In the genomic region with DNA sequence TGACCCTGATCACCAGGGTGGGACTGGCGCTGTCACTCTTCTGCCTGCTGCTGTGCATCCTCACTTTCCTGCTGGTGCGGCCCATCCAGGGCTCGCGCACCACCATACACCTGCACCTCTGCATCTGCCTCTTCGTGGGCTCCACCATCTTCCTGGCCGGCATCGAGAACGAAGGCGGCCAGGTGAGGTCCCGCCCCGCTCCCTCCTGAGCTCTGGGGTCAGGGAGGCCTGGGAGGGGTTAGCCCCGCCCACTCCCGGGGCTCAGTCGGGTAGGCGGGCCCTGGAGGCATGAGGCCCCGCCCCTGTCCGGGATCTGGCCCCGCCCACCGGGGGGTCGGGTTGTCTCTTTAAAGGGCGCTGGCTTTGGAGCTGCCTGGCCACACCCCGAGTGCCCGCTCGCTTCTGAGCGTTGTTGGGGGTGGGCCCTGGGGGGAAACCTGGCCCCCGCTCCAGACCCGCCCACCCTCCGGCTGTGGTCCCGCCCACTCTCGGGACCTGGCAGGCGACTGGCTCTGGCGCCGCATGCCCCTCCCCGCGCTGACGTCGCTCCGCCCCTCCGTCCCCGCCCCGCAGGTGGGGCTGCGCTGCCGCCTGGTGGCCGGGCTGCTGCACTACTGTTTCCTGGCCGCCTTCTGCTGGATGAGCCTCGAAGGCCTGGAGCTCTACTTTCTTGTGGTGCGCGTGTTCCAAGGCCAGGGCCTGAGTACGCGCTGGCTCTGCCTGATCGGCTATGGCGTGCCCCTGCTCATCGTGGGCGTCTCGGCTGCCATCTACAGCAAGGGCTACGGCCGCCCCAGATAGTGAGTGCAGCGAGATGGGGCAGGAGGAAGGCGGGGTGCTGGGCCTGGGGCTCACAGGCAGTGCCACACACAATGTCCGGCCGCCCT, we compare ENCODE assay signal across 8 cellular contexts. TPM values are rescaled to one million over a fixed set of nuclear protein-coding genes. Genes with fewer than 3 reads are reported as not detected.
DNase-seq lines count a peak whose midpoint lies in the region; ATAC-seq, FAIRE-seq and TF ChIP-seq lines count a peak whose summit lies in the region.

No MANE protein-coding gene starts in this region.

- H3K4me1 ChIP-seq in Loucy (ENCODE audit: insufficient read depth, low read length, poor library complexity, severe bottlenecking) (no peaks in the 10 kb centered on the region), SK-N-SH (ENCODE audit: control insufficient read depth in 1 of 2, insufficient read depth in 2 of 2, low read depth in 1 of 2, low read length in 1 of 2) (peaks cover 0 to 7% of the 10 kb centered on the region in 2 experiments; a peak in 1 of 4 replicates), pancreas (no peaks in the 10 kb centered on the region), thymus (ENCODE audit: control insufficient read depth, insufficient read depth, low read length) (no peaks in the 10 kb centered on the region)

- POLR2A ChIA-PET in SK-N-SH (lab: Yijun Ruan, JAX): interaction anchor here (0.6 to 1.6 kb wide), 4 partner anchors 9 to 270 kb away, joined by 3 to 5 read pairs (median 4); a partner anchor contains a TSS

- peak; percentile 82 for TF ChIP-seq RAD21 in SK-N-SH (IDR thresholded peaks at IDR 0.05; ENCODE audit: low read length)

- H3K27ac ChIP-seq in SK-N-SH (ENCODE audit: low read depth in 2 of 2, low read length in 1 of 2): peak overlapping the region; percentile 24 to 66; a peak in 3 of 4 replicates
- peak overlapping the region in 3 of 4 donors; percentile 10 to 20 (median 20) for H3K27ac ChIP-seq in pancreas
- peak overlapping the region; percentile 55 for H3K27ac ChIP-seq in thymus (ENCODE audit: low read depth)

- H3K79me2 ChIP-seq in Loucy (ENCODE audit: insufficient read depth, low read length) (peaks cover 8% of the 10 kb centered on the region; the same call in 1 of the 2 replicates), SK-N-SH (ENCODE audit: insufficient read depth) (peaks cover 2% of the 10 kb centered on the region; the same call in 1 of the 2 replicates)

- ATAC-seq in GM21576 (IDR thresholded peaks at IDR 0.05; ENCODE audit: unreplicated experiment): peak; percentile 69
- peak; percentile 43 to 71 for ATAC-seq in activated naive CD4-positive, alpha-beta T cell treated with anti-CD3 and anti-CD28 coated beads, Interleukin-2, amount 50 U/mL, for 72 hours
- ATAC-seq in Right ventricle myocardium inferior: peak; percentile 87
- peak; percentile 86 to 95 (median 94) for ATAC-seq in pancreas

- H3K9me3 Mint-ChIP-seq in activated naive CD4-positive, alpha-beta T cell treated with anti-CD3 and anti-CD28 coated beads, Interleukin-2, amount 50 U/mL, for 72 hours: no peaks in the 10 kb centered on the region

- H3K36me3 Mint-ChIP-seq in activated naive CD4-positive, alpha-beta T cell treated with anti-CD3 and anti-CD28 coated beads, Interleukin-2, amount 50 U/mL, for 72 hours: peaks cover 43 to 55% of the 10 kb centered on the region in 2 donors

- intact Hi-C loops in Right ventricle myocardium inferior (cut with DNase I) (loop anchor here (5.0 kb wide), 2 partner anchors 44 to 259 kb away; no protein-coding TSS in a partner anchor), pancreas (cut with DNase I) (no loop called here)

- DNase-seq in DMS 273 (lab: John Stamatoyannopoulos, UW; ENCODE audit: unreplicated experiment) (peak; percentile 87), SK-N-SH (peak; percentile 100), Right ventricle myocardium inferior (ENCODE audit: missing footprints) (peak; percentile 93), pancreas (peak; percentile 83 to 96 (median 92))
- DNase-seq in activated naive CD4-positive, alpha-beta T cell treated with anti-CD3 and anti-CD28 coated beads, Interleukin-2, amount 50 U/mL, for 72 hours (ENCODE audit: low spot score in 2 of 2): peak; percentile 86 to 98

- CTCF ChIA-PET in SK-N-SH (lab: Yijun Ruan, JAX): interaction anchor here (0.6 to 3.5 kb wide), 43 partner anchors 9 to 1350 kb away, joined by 3 to 31 read pairs (median 4); a partner anchor contains a TSS

- no peaks in the 10 kb centered on the region for H3K9me3 ChIP-seq in Loucy (ENCODE audit: insufficient read depth, low read depth, low read length)
- no peaks in the 10 kb centered on the region for H3K9me3 ChIP-seq in SK-N-SH
- no peaks in the 10 kb centered on the region for H3K9me3 ChIP-seq in pancreas
- H3K9me3 ChIP-seq in thymus (ENCODE audit: control insufficient read depth): no peaks in the 10 kb centered on the region

- no peak for FAIRE-seq in pancreas (lab: Jason Lieb, UNC)

- no peaks in the 10 kb centered on the region for H3K9me2 ChIP-seq in Loucy (replicated peaks; ENCODE audit: low read depth, low read length)
- no peaks in the 10 kb centered on the region for H3K9me2 ChIP-seq in SK-N-SH

- no peak overlapping the region for H2AFZ ChIP-seq in Loucy (ENCODE audit: low read length)
- no peak overlapping the region for H2AFZ ChIP-seq in SK-N-SH (ENCODE audit: low read depth)

- 44% methylated on average over 17 of the region's 61 CpGs for WGBS in SK-N-SH (ENCODE audit: low lambda C conversion rate)
- 15 to 24% methylated on average over 53 to 61 of the region's 61 CpGs for WGBS in pancreas, 2 donors
- 54% methylated on average over 61 of the region's 61 CpGs for WGBS in thymus

- H3K9ac ChIP-seq in Loucy (ENCODE audit: low read depth, low read length, poor library complexity, severe bottlenecking) (no peak overlapping the region), SK-N-SH (no peak overlapping the region)

- H3F3A ChIP-seq in Loucy (ENCODE audit: low read depth) (peaks cover 3% of the 10 kb centered on the region; the same call in 1 of the 2 replicates), SK-N-SH (replicated peaks; ENCODE audit: insufficient read depth) (peaks cover 16% of the 10 kb centered on the region)

- TF ChIP-seq CTCF in Loucy (conservative IDR thresholded peaks at IDR 0.05; ENCODE audit: low read length) (peak; percentile 46), SK-N-SH (IDR thresholded peaks at IDR 0.05) (peak; percentile 66), pancreas (IDR thresholded peaks at IDR 0.05) (peak; percentile 87 to 97 (median 93))

- H3K27me3 ChIP-seq in Loucy (ENCODE audit: insufficient read depth, low read length, poor library complexity, severe bottlenecking) (no peaks in the 10 kb centered on the region), SK-N-SH (ENCODE audit: insufficient read depth) (no peaks in the 10 kb centered on the region), pancreas (no peaks in the 10 kb centered on the region), thymus (ENCODE audit: control insufficient read depth, insufficient read depth) (no peaks in the 10 kb centered on the region)

- peak overlapping the region; percentile 92 to 95 for H3K27ac Mint-ChIP-seq in activated naive CD4-positive, alpha-beta T cell treated with anti-CD3 and anti-CD28 coated beads, Interleukin-2, amount 50 U/mL, for 72 hours

- peaks cover 36% of the 10 kb centered on the region for H4K20me1 ChIP-seq in Loucy (ENCODE audit: insufficient read depth, low read length, poor library complexity, severe bottlenecking)
- peaks cover 6% of the 10 kb centered on the region; the same call in 1 of the 2 replicates for H4K20me1 ChIP-seq in SK-N-SH (ENCODE audit: insufficient read depth)

- peaks cover 67% of the 10 kb centered on the region; the same call in 1 of the 2 replicates for H3K36me3 ChIP-seq in Loucy (ENCODE audit: insufficient read depth, low read length)
- H3K36me3 ChIP-seq in SK-N-SH (replicated peaks in 1 of 2; ENCODE audit: control insufficient read depth in 1 of 2, insufficient read depth in 2 of 2, low read length in 1 of 2): peaks cover 8 to 33% of the 10 kb centered on the region in 2 experiments
- H3K36me3 ChIP-seq in pancreas: peaks cover 12 to 50% (median 32%) of the 10 kb centered on the region in 3 donors
- H3K36me3 ChIP-seq in thymus (ENCODE audit: control insufficient read depth, insufficient read depth): peaks cover 93% of the 10 kb centered on the region

- no peak for TF ChIP-seq EP300 in SK-N-SH (IDR thresholded peaks at IDR 0.05; ENCODE audit: borderline replicate concordance in 1 of 2, low read depth in 1 of 2, low read length in 1 of 2)

- H3K4me2 ChIP-seq in Loucy (ENCODE audit: low read depth, low read length, poor library complexity, severe bottlenecking): no peak overlapping the region
- no peak overlapping the region for H3K4me2 ChIP-seq in SK-N-SH

- H3K4me3 ChIP-seq in Loucy (ENCODE audit: low read length, poor library complexity, severe bottlenecking) (no peak overlapping the region), SK-N-SH (ENCODE audit: low read depth in 2 of 2, low read length in 1 of 2) (peak overlapping the region in 1 of 2 experiments; percentile 14; a peak in 2 of 4 replicates), pancreas (peak overlapping the region in 2 of 4 donors; percentile 33 to 35), thymus (ENCODE audit: low read length) (peak overlapping the region; percentile 36)

TF ChIP-seq in SK-N-SH, 30 proteins besides CTCF, POLR2A, EP300 and RAD21 (continues in another document):
- no peak for TF ChIP-seq GABPA (IDR thresholded peaks at IDR 0.05; ENCODE audit: low read depth)

RNA-seq across cellular contexts. Expression of a gene that starts 13.1 kb away (rescaled TPM):
- 78.0 and 88.8 TPM in 2 replicates for polyA plus RNA-seq in SK-N-SH (2012; rRNA removed)
- polyA plus RNA-seq in SK-N-SH (2012; cell fraction: cytosol; rRNA removed): 29.8 and 45.2 TPM in 2 replicates
- polyA plus RNA-seq in SK-N-SH (2012; cell fraction: nucleus; rRNA removed): 401 and 481 TPM in 2 replicates
- total RNA-seq in activated naive CD4-positive, alpha-beta T cell treated with anti-CD3 and anti-CD28 coated beads, Interleukin-2, amount 50 U/mL, for 72 hours: 100 to 1,000 TPM; 208 to 217 TPM
- 32.2 TPM for total RNA-seq in Right ventricle myocardium inferior
- 10 to 100 TPM in 5 of 6 donors, 1 to 10 TPM in 1; 9.3 to 25.7 (median 16.7) TPM for total RNA-seq in pancreas
- polyA plus RNA-seq in pancreas: 10 to 100 TPM; 80.0 to 86.6 TPM
- polyA plus RNA-seq in thymus: 197 TPM

RNA-seq across cellular contexts. Expression of a gene that starts 24.8 kb away (rescaled TPM):
- 4.0 and 5.5 TPM in 2 replicates for polyA plus RNA-seq in SK-N-SH (2012; rRNA removed)
- 2.7 and 3.2 TPM in 2 replicates for polyA plus RNA-seq in SK-N-SH (2012; cell fraction: cytosol; rRNA removed)
- polyA plus RNA-seq in SK-N-SH (2012; cell fraction: nucleus; rRNA removed): 11.3 TPM in 2 replicates
- 100 to 1,000 TPM; 222 to 256 TPM for total RNA-seq in activated naive CD4-positive, alpha-beta T cell treated with anti-CD3 and anti-CD28 coated beads, Interleukin-2, amount 50 U/mL, for 72 hours
- 32.6 TPM for total RNA-seq in Right ventricle myocardium inferior
- 10 to 100 TPM; 23.0 to 37.7 (median 31.2) TPM for total RNA-seq in pancreas
- polyA plus RNA-seq in pancreas: 10 to 100 TPM; 14.0 to 19.5 TPM
- polyA plus RNA-seq in thymus: 38.7 TPM

RNA-seq across cellular contexts. Expression of a gene that starts 27.1 kb away (rescaled TPM):
- polyA plus RNA-seq in SK-N-SH (2012; rRNA removed) (68.0 and 99.6 TPM in 2 replicates), pancreas (10 to 100 TPM; 50.5 to 58.0 TPM), thymus (86.4 TPM)
- polyA plus RNA-seq in SK-N-SH (2012; cell fraction: cytosol; rRNA removed): 43.0 and 58.2 TPM in 2 replicates
- polyA plus RNA-seq in SK-N-SH (2012; cell fraction: nucleus; rRNA removed): 85.8 and 112 TPM in 2 replicates
- 100 to 1,000 TPM; 105 to 192 TPM for total RNA-seq in activated naive CD4-positive, alpha-beta T cell treated with anti-CD3 and anti-CD28 coated beads, Interleukin-2, amount 50 U/mL, for 72 hours
- total RNA-seq in Right ventricle myocardium inferior (149 TPM), pancreas (10 to 100 TPM; 55.5 to 91.5 (median 75.0) TPM)
